ENCODE assay signal across 17 cellular contexts in the genomic region with DNA sequence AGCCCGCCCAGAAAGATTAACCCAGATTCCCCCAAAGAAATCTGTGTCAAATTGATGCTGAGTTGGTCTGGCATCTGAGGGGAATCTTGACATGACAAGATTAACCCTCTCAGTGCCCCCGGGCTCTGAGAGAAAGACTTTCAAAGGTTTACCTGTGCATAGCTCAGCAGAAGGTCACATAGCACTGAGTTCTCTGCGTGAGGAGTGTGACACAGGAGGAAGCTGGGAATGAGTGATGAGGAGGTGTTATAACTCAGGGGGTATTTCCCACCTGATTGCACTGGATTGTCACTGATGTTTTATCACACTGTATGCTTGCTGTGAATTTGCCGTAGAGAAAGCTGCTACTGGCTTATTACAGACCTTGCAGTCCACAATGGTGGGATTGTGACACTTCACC.
DNase-seq lines count a peak whose midpoint lies in the region; ATAC-seq and TF ChIP-seq lines count a peak whose summit lies in the region.
"Had no signal": no experiment of that assay in that cellular context is flagged by ENCODE, and none has a peak within 500 bp of the region (broad histone marks: within the 10 kb centered on the region; RNA-seq: fewer than 3 reads in every experiment).

No MANE protein-coding gene starts in this region.

- DNase-seq in GM12865 (ENCODE audit: low read depth) (peak; percentile 62), NCI-H526 treated with DMSO at 0.1 percent for 48 hours (lab: John Stamatoyannopoulos, UW) (no peak), T-helper 9 cell (no peak)
- DNase-seq: activated CD4-positive, alpha-beta T cell treated with anti-CD3 and anti-CD28 coated beads, Interleukin-2, amount 10 ng/mL, durations not matched to agents 7 days and 5 days; activated T-cell treated with anti-CD3 and anti-CD28 coated beads, Interleukin-2, amount 50 U/mL, for 24 hours; DND-41; HCEC 1CT; left lung; NCI-H1105; PC-9; T1000 had no signal

- peak; percentile 47 for ATAC-seq in GM18520 (IDR thresholded peaks at IDR 0.05; ENCODE audit: unreplicated experiment)
- peak; percentile 64 for ATAC-seq in HG02759 (IDR thresholded peaks at IDR 0.05; ENCODE audit: unreplicated experiment)
- peak; percentile 66 for ATAC-seq in HG03520 (IDR thresholded peaks at IDR 0.05; ENCODE audit: unreplicated experiment)
- ATAC-seq in HG02571 (IDR thresholded peaks at IDR 0.05; ENCODE audit: unreplicated experiment), result no peak
- ATAC-seq: left lung, sciatic nerve had no signal

- no peak for TF ChIP-seq CTCF in GM12865 (IDR thresholded peaks at IDR 0.05; ENCODE audit: insufficient read depth, low read depth, low read length, missing control alignments)

- no peak overlapping the region for H3K4me3 ChIP-seq in GM12865 (ENCODE audit: low read depth, low read length)
- H3K4me3 ChIP-seq: breast epithelium, left lung, PC-9 had no signal
